24 cellular contexts compared by ENCODE assay signal in genomic region chr10:31724296-31724695, GRCh38.
"Had no signal": no experiment of that assay in that cellular context is flagged by ENCODE, and none has a peak within 500 bp of the region (broad histone marks: within the 10 kb centered on the region; RNA-seq: fewer than 3 reads in every experiment).

No MANE protein-coding gene starts in this region.

- DNase-seq: Kasumi-1, MM.1S, NCI-H1105, NCI-H1417, NCI-H1436 treated with DMSO at 0.1 percent for 48 hours, NCI-H1694, NCI-H187 treated with DMSO at 0.1 percent for 48 hours, NCI-H2029 treated with DMSO at 0.1 percent for 48 hours, NCI-H2171 treated with DMSO at 0.1 percent for 48 hours, NCI-H226, NCI-H446, NCI-H510A, NCI-H524 treated with DMSO at 0.1 percent for 48 hours, NCI-H69, NCI-H774, Right ventricle myocardium superior, RPMI8226, SIG-M5 had no signal

- H3K9ac ChIP-seq: KMS-11 had no signal

- H3K4me3 Mint-ChIP-seq: IgD-negative memory B cell had no signal

- H3K27me3 ChIP-seq: SJSA1 had no signal

- H3K4me1 Mint-ChIP-seq: IgD-negative memory B cell had no signal

- H3K4me1 ChIP-seq: SJSA1 had no signal

- H3K27ac Mint-ChIP-seq: IgD-negative memory B cell had no signal

- H3K4me3 ChIP-seq: K562, SJSA1, SK-N-MC had no signal

- ATAC-seq: K562 had no signal

- FAIRE-seq: K562, RCC 7860 had no signal

- H3K36me3 ChIP-seq: SJSA1 had no signal

- H3K27ac ChIP-seq: KMS-11, SJSA1, SK-N-MC had no signal

- H3K4me2 ChIP-seq: KMS-11 had no signal
